15 cellular contexts compared by ENCODE assay signal in genomic region chr5:53438486-53439472, GRCh38. TPM values are rescaled to one million over a fixed set of nuclear protein-coding genes. Genes with fewer than 3 reads are reported as not detected.
DNase-seq lines count a peak whose midpoint lies in the region; ATAC-seq and TF ChIP-seq lines count a peak whose summit lies in the region.
"Had no signal": no experiment of that assay in that cellular context is flagged by ENCODE, and none has a peak within 500 bp of the region (broad histone marks: within the 10 kb centered on the region; RNA-seq: fewer than 3 reads in every experiment).

No MANE protein-coding gene starts in this region.

- H3K79me2 ChIP-seq in smooth muscle cell (ENCODE audit: low read depth): no peaks in the 10 kb centered on the region

- no peak overlapping the region for H3K4me3 Mint-ChIP-seq in MCF 10A (ENCODE audit: unreplicated experiment)
- H3K4me3 Mint-ChIP-seq in activated CD8-positive, alpha-beta memory T cell treated with anti-CD3 and anti-CD28 coated beads, Interleukin-2, amount 10 ng/mL, durations not matched to agents 7 days and 5 days: no peak overlapping the region
- H3K4me3 Mint-ChIP-seq: activated CD4-positive, alpha-beta memory T cell treated with anti-CD3 and anti-CD28 coated beads, Interleukin-2, amount 10 ng/mL, durations not matched to agents 7 days and 5 days; memory B cell had no signal

- no peaks in the 10 kb centered on the region for H3K36me3 ChIP-seq in breast epithelium
- H3K36me3 ChIP-seq in smooth muscle cell (ENCODE audit: low read depth): no peaks in the 10 kb centered on the region

- CTCF ChIA-PET in MCF 10A (lab: Yijun Ruan, JAX): interaction anchor here (0.6 to 1.5 kb wide), 7 partner anchors 9 to 790 kb away, joined by 3 to 5 read pairs (median 4); no protein-coding TSS in a partner anchor
- CTCF ChIA-PET in activated CD8-positive, alpha-beta memory T cell treated with anti-CD3 and anti-CD28 coated beads, Interleukin-2, amount 10 ng/mL, durations not matched to agents 7 days and 5 days (lab: Charles Lee): interaction anchor here (0.7 kb wide), 1 partner anchor 39 kb away, joined by 3 read pairs; no protein-coding TSS in a partner anchor

- no peaks in the 10 kb centered on the region for H3K9me3 Mint-ChIP-seq in MCF 10A (ENCODE audit: unreplicated experiment)
- no peaks in the 10 kb centered on the region for H3K9me3 Mint-ChIP-seq in activated CD8-positive, alpha-beta memory T cell treated with anti-CD3 and anti-CD28 coated beads, Interleukin-2, amount 10 ng/mL, durations not matched to agents 7 days and 5 days (ENCODE audit: low read depth)
- H3K9me3 Mint-ChIP-seq: activated CD4-positive, alpha-beta memory T cell treated with anti-CD3 and anti-CD28 coated beads, Interleukin-2, amount 10 ng/mL, durations not matched to agents 7 days and 5 days; memory B cell had no signal

- TF ChIP-seq POLR2A in breast epithelium (IDR thresholded peaks at IDR 0.05): no peak

- H3F3A ChIP-seq in smooth muscle cell (ENCODE audit: low read depth): no peaks in the 10 kb centered on the region

- no peaks in the 10 kb centered on the region for H3K27me3 Mint-ChIP-seq in MCF 10A (ENCODE audit: insufficient read depth, unreplicated experiment)
- peaks cover 8% of the 10 kb centered on the region for H3K27me3 Mint-ChIP-seq in activated CD8-positive, alpha-beta memory T cell treated with anti-CD3 and anti-CD28 coated beads, Interleukin-2, amount 10 ng/mL, durations not matched to agents 7 days and 5 days
- H3K27me3 Mint-ChIP-seq: activated CD4-positive, alpha-beta memory T cell treated with anti-CD3 and anti-CD28 coated beads, Interleukin-2, amount 10 ng/mL, durations not matched to agents 7 days and 5 days; memory B cell had no signal

- WGBS in smooth muscle cell (ENCODE audit: low lambda C conversion rate): 63% methylated on average over 6 of the region's 6 CpGs

- H3K4me3 ChIP-seq in breast epithelium (no peak overlapping the region), foreskin fibroblast (ENCODE audit: low read depth in 1 of 2, low read length in 2 of 2) (no peak overlapping the region), smooth muscle cell (no peak overlapping the region)

- POLR2A ChIA-PET in MCF 10A (lab: Yijun Ruan, JAX): interaction anchor here (0.6 kb wide), 1 partner anchor 38 kb away, joined by 3 read pairs; no protein-coding TSS in a partner anchor

- H3K36me3 Mint-ChIP-seq in MCF 10A (ENCODE audit: insufficient read depth, unreplicated experiment): no peaks in the 10 kb centered on the region
- H3K36me3 Mint-ChIP-seq in activated CD8-positive, alpha-beta memory T cell treated with anti-CD3 and anti-CD28 coated beads, Interleukin-2, amount 10 ng/mL, durations not matched to agents 7 days and 5 days: no peaks in the 10 kb centered on the region
- H3K36me3 Mint-ChIP-seq: memory B cell had no signal

- H3K4me1 Mint-ChIP-seq in MCF 10A (ENCODE audit: insufficient read depth, unreplicated experiment): peaks cover 9% of the 10 kb centered on the region
- no peaks in the 10 kb centered on the region for H3K4me1 Mint-ChIP-seq in activated CD8-positive, alpha-beta memory T cell treated with anti-CD3 and anti-CD28 coated beads, Interleukin-2, amount 10 ng/mL, durations not matched to agents 7 days and 5 days
- H3K4me1 Mint-ChIP-seq: activated CD4-positive, alpha-beta memory T cell treated with anti-CD3 and anti-CD28 coated beads, Interleukin-2, amount 10 ng/mL, durations not matched to agents 7 days and 5 days; memory B cell had no signal

- H3K27me3 ChIP-seq in breast epithelium: no peaks in the 10 kb centered on the region
- H3K27me3 ChIP-seq in smooth muscle cell (ENCODE audit: low read depth): no peaks in the 10 kb centered on the region

- intact Hi-C loops in MCF 10A (cut with micrococcal nuclease) (loop anchor here (5.0 kb wide), 1 partner anchor 39 kb away; no protein-coding TSS in a partner anchor), breast epithelium (cut with DNase I; ENCODE audit: low total_unique reads) (no loop called here), Right ventricle myocardium inferior (cut with DNase I) (loop anchor here (10.0 kb wide), 1 partner anchor 174 kb away; no protein-coding TSS in a partner anchor)

- H3K27ac ChIP-seq in breast epithelium: no peak overlapping the region
- H3K27ac ChIP-seq in smooth muscle cell (ENCODE audit: low read depth): no peak overlapping the region

- no TSS peak for BruUV-seq in MCF 10A (replicated peaks; lab: Mats Ljungman, UMichigan)

- no peaks in the 10 kb centered on the region for H3K4me1 ChIP-seq in breast epithelium
- no peaks in the 10 kb centered on the region for H3K4me1 ChIP-seq in smooth muscle cell (ENCODE audit: low read depth)

- H3K4me2 ChIP-seq in smooth muscle cell: no peak overlapping the region

- no peak for ATAC-seq in activated CD8-positive, alpha-beta memory T cell treated with anti-CD3 and anti-CD28 coated beads, Interleukin-2, amount 10 ng/mL, durations not matched to agents 7 days and 5 days
- no peak for ATAC-seq in Right ventricle myocardium inferior

- no peak overlapping the region for H3K27ac Mint-ChIP-seq in MCF 10A (ENCODE audit: low read depth, unreplicated experiment)
- H3K27ac Mint-ChIP-seq in activated CD8-positive, alpha-beta memory T cell treated with anti-CD3 and anti-CD28 coated beads, Interleukin-2, amount 10 ng/mL, durations not matched to agents 7 days and 5 days: no peak overlapping the region
- H3K27ac Mint-ChIP-seq: activated CD4-positive, alpha-beta memory T cell treated with anti-CD3 and anti-CD28 coated beads, Interleukin-2, amount 10 ng/mL, durations not matched to agents 7 days and 5 days; memory B cell had no signal

- H4K20me1 ChIP-seq in smooth muscle cell (ENCODE audit: low read depth): no peaks in the 10 kb centered on the region

- DNase-seq in MCF 10A (ENCODE audit: unreplicated experiment) (peak; percentile 20), breast epithelium (ENCODE audit: low spot score in 2 of 2) (no peak), SKM-1 treated with dmso at 0.1 percent for 144 hours (lab: John Stamatoyannopoulos, UW; ENCODE audit: unreplicated experiment) (peak; percentile 45), foreskin fibroblast (peak; percentile 65 to 81), COLO668 (lab: John Stamatoyannopoulos, UW; ENCODE audit: unreplicated experiment) (no peak), smooth muscle cell (lab: John Stamatoyannopoulos, UW; ENCODE audit: unreplicated experiment) (no peak), Right ventricle myocardium inferior (ENCODE audit: missing footprints) (no peak)
- DNase-seq in activated CD8-positive, alpha-beta memory T cell treated with anti-CD3 and anti-CD28 coated beads, Interleukin-2, amount 10 ng/mL, durations not matched to agents 7 days and 5 days: no peak
- DNase-seq: activated CD4-positive, alpha-beta memory T cell treated with anti-CD3 and anti-CD28 coated beads, Interleukin-2, amount 10 ng/mL, durations not matched to agents 7 days and 5 days; activated gamma-delta T cell; NCI-H2171 treated with DMSO at 0.1 percent for 48 hours; occipital lobe; stimulated activated CD4-positive, alpha-beta T cell treated with anti-CD3 and anti-CD28 coated beads, Interleukin-12 subunit alpha, Interleukin-12 subunit beta, amount 100 ng/mL, for 4 hours had no signal

- H3K9me3 ChIP-seq in breast epithelium (no peaks in the 10 kb centered on the region), smooth muscle cell (replicated peaks; ENCODE audit: low read depth) (no peaks in the 10 kb centered on the region)

- TF ChIP-seq CTCF in MCF 10A (IDR thresholded peaks at IDR 0.05; ENCODE audit: unreplicated experiment) (no peak), breast epithelium (IDR thresholded peaks at IDR 0.05) (no peak), foreskin fibroblast (IDR thresholded peaks at IDR 0.05; ENCODE audit: low read depth, low read length) (no peak), smooth muscle cell (IDR thresholded peaks at IDR 0.05; ENCODE audit: borderline replicate concordance, insufficient read depth, poor library complexity, severe bottlenecking) (no peak)

- H3K9ac ChIP-seq in smooth muscle cell (ENCODE audit: low read depth): no peak overlapping the region

- H2AFZ ChIP-seq in smooth muscle cell (ENCODE audit: low read depth): no peak overlapping the region

RNA-seq across cellular contexts. Expression of gene FST, which starts 41.6 kb away (rescaled TPM):
- 6.2 and 7.3 TPM in 2 replicates for total RNA-seq in MCF 10A (2022)
- total RNA-seq in breast epithelium: 10 to 100 TPM in 1 of 3 donors, 1 to 10 TPM in 2; 6.2 to 23.0 (median 7.6) TPM
- 31.6 and 52.6 TPM in 2 replicates for total RNA-seq in smooth muscle cell
- polyA plus RNA-seq in smooth muscle cell: 95.5 and 130 TPM in 2 replicates
- under 1 TPM; 0.47 to 0.49 TPM for total RNA-seq in activated CD8-positive, alpha-beta memory T cell treated with anti-CD3 and anti-CD28 coated beads, Interleukin-2, amount 10 ng/mL, durations not matched to agents 7 days and 5 days
- 10.6 TPM for total RNA-seq in Right ventricle myocardium inferior
- total RNA-seq: activated CD4-positive, alpha-beta memory T cell treated with anti-CD3 and anti-CD28 coated beads, Interleukin-2, amount 10 ng/mL, durations not matched to agents 7 days and 5 days; OCI-LY7 had no signal

Comparison
In these comparisons a context has a peak if more than half of its experiments do, and no peak if none do; other contexts are left out.
1. DNase-seq: peak in MCF 10A (single experiment), SKM-1 treated with dmso at 0.1 percent for 144 hours (single experiment) and foreskin fibroblast (2 of 2); none in breast epithelium (0 of 2), COLO668 (single experiment), smooth muscle cell (single experiment), activated CD8-positive, alpha-beta memory T cell treated with anti-CD3 and anti-CD28 coated beads, Interleukin-2, amount 10 ng/mL, durations not matched to agents 7 days and 5 days (single experiment) and Right ventricle myocardium inferior (single experiment).